In the genomic region with DNA sequence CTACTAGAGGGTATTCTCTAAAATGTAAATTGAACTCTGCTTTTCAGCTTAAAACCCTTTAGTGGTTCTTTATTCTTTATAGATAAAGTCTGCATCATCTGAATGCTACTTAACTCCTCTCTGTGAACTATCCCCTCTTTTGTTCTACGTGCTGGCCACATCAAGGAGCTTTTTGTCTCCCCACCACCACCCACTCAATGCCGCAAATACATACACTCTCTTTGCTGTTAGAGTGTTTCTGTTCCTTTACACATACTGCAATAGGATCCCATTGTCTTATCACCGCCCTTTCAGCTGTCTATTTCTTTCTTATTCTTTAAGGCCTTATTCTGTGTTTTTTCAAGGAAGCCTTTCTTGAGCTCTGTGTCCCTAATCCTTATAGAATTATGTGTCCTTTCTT, we compare ENCODE assay signal across 18 cellular contexts.
DNase-seq lines count a peak whose midpoint lies in the region; ATAC-seq and TF ChIP-seq lines count a peak whose summit lies in the region.
"Had no signal": no experiment of that assay in that cellular context is flagged by ENCODE, and none has a peak within 500 bp of the region (broad histone marks: within the 10 kb centered on the region; RNA-seq: fewer than 3 reads in every experiment).

No MANE protein-coding gene starts in this region.

- H3K27ac Mint-ChIP-seq in endodermal cell (peak overlapping the region; percentile 10), natural killer cell (peak overlapping the region in 1 of 2 donors; percentile 41)
- peak overlapping the region; percentile 52 for H3K27ac Mint-ChIP-seq in stimulated activated naive B cell treated with anti-CD40 and anti-IgM and Interleukin-4, amounts not matched to agents 10 μg/mL and 1 μg/mL and 100 μg/mL, for 72 hours
- H3K27ac Mint-ChIP-seq: activated T-helper 1 cell treated with anti-CD3 and anti-CD28 coated beads, Interleukin-12 subunit alpha, Interleukin-12 subunit beta, Interleukin-2, Interleukin-4 antibody, amounts not matched to agents 30 ng/mL and 10 ng/mL and 1 ng/mL, durations not matched to agents 14 hours and 24 hours and 36 hours; dendritic cell treated with granulocyte-macrophage colony-stimulating factor and Interleukin-4, amounts not matched to agents 40 ng/mL and 50 ng/mL, for 4 days; T-helper 1 cell treated with Interleukin-12 subunit alpha and Interleukin-12 subunit beta and Interleukin-4 antibody, amounts not matched to agents 30 μg/mL and 1 μg/mL, for 36 hours; type B pancreatic cell had no signal

- intact Hi-C loops in natural killer cell (cut with micrococcal nuclease) = no loop called here
- intact Hi-C loops in sigmoid colon (cut with DNase I) = no loop called here

- peak overlapping the region; percentile 22 for H3K27ac ChIP-seq in endodermal cell (ENCODE audit: low read depth, low read length)
- H3K27ac ChIP-seq in sigmoid colon = no peak overlapping the region
- H3K27ac ChIP-seq: esophagus muscularis mucosa had no signal

- no peak overlapping the region for H3K9ac ChIP-seq in endodermal cell (ENCODE audit: extremely low read depth, low read length, poor library complexity, severe bottlenecking)

- TF ChIP-seq CTCF in endodermal cell (conservative IDR thresholded peaks at IDR 0.05) = no peak
- TF ChIP-seq CTCF in natural killer cell (IDR thresholded peaks at IDR 0.05) = no peak
- TF ChIP-seq CTCF in sigmoid colon (IDR thresholded peaks at IDR 0.05) = no peak

- H3K36me3 ChIP-seq in endodermal cell (ENCODE audit: control insufficient read depth, insufficient read depth, low read length) (peaks cover 41% of the 10 kb centered on the region), sigmoid colon (no peaks in the 10 kb centered on the region)
- H3K36me3 ChIP-seq: esophagus muscularis mucosa had no signal

- peak; percentile 9 for DNase-seq in stimulated activated CD4-positive, alpha-beta T cell treated with anti-CD3 and anti-CD28 coated beads, Interleukin-2, amount 100 ng/mL, for 4 hours (ENCODE audit: low read depth)
- DNase-seq in stimulated activated CD4-positive, alpha-beta T cell treated with anti-CD3 and anti-CD28 coated beads, Interleukin-1b, Interleukin-23, amount 100 ng/mL, for 48 hours = no peak
- DNase-seq in SW480 (ENCODE audit: low spot score) (peak; percentile 85), endodermal cell (no peak), natural killer cell (no peak), sigmoid colon (no peak)
- DNase-seq in stimulated activated naive B cell treated with anti-CD40 and anti-IgM and Interleukin-4, amounts not matched to agents 10 μg/mL and 1 μg/mL and 100 μg/mL, for 72 hours = no peak
- DNase-seq: glutamatergic neuron, NCI-H146, NCI-H446 had no signal

- H3K4me1 Mint-ChIP-seq in endodermal cell (peaks cover 5% of the 10 kb centered on the region), natural killer cell (peaks cover 44 to 46% of the 10 kb centered on the region in 2 donors)
- H3K4me1 Mint-ChIP-seq in stimulated activated naive B cell treated with anti-CD40 and anti-IgM and Interleukin-4, amounts not matched to agents 10 μg/mL and 1 μg/mL and 100 μg/mL, for 72 hours = peaks cover 27 to 71% of the 10 kb centered on the region in 2 donors

- ATAC-seq in stimulated activated naive B cell treated with anti-CD40 and anti-IgM and Interleukin-4, amounts not matched to agents 10 μg/mL and 1 μg/mL and 100 μg/mL, for 72 hours (replicated peaks) = peak in 1 of 2 donors; percentile 35
- ATAC-seq in natural killer cell (no peak), HG03108 (IDR thresholded peaks at IDR 0.05; ENCODE audit: unreplicated experiment) (no peak)
- ATAC-seq: Right ventricle myocardium inferior had no signal

- WGBS in endodermal cell (ENCODE audit: insufficient coverage in 1 of 2, insufficient read length in 1 of 2), 2 experiments = 56 to 82% methylated on average over 3 of the region's 3 CpGs
- WGBS in sigmoid colon, 2 donors = 72 to 91% methylated on average over 3 of the region's 3 CpGs

- no peaks in the 10 kb centered on the region for H3K4me1 ChIP-seq in endodermal cell (ENCODE audit: control insufficient read depth, insufficient read depth, low read length)
- peaks cover 0 to 4% (median 0%) of the 10 kb centered on the region in 4 donors for H3K4me1 ChIP-seq in sigmoid colon

- H3K4me3 Mint-ChIP-seq in endodermal cell = no peak overlapping the region
- no peak overlapping the region for H3K4me3 Mint-ChIP-seq in stimulated activated naive B cell treated with anti-CD40 and anti-IgM and Interleukin-4, amounts not matched to agents 10 μg/mL and 1 μg/mL and 100 μg/mL, for 72 hours
- no peak overlapping the region for H3K4me3 Mint-ChIP-seq in natural killer cell
- H3K4me3 Mint-ChIP-seq: activated T-helper 1 cell treated with anti-CD3 and anti-CD28 coated beads, Interleukin-12 subunit alpha, Interleukin-12 subunit beta, Interleukin-2, Interleukin-4 antibody, amounts not matched to agents 30 ng/mL and 10 ng/mL and 1 ng/mL, durations not matched to agents 14 hours and 24 hours and 36 hours; brain; dendritic cell treated with granulocyte-macrophage colony-stimulating factor and Interleukin-4, amounts not matched to agents 40 ng/mL and 50 ng/mL, for 4 days; T-helper 1 cell treated with Interleukin-12 subunit alpha and Interleukin-12 subunit beta and Interleukin-4 antibody, amounts not matched to agents 30 μg/mL and 1 μg/mL, for 36 hours; type B pancreatic cell had no signal

- H3K9me3 ChIP-seq in endodermal cell (ENCODE audit: control insufficient read depth, low read length) (peaks cover 22% of the 10 kb centered on the region), sigmoid colon (no peaks in the 10 kb centered on the region)
- H3K9me3 ChIP-seq: esophagus muscularis mucosa had no signal

- no peaks in the 10 kb centered on the region for H3K27me3 Mint-ChIP-seq in endodermal cell (ENCODE audit: insufficient read depth)
- H3K27me3 Mint-ChIP-seq in stimulated activated naive B cell treated with anti-CD40 and anti-IgM and Interleukin-4, amounts not matched to agents 10 μg/mL and 1 μg/mL and 100 μg/mL, for 72 hours = no peaks in the 10 kb centered on the region
- no peaks in the 10 kb centered on the region for H3K27me3 Mint-ChIP-seq in natural killer cell (ENCODE audit: low read depth in 2 of 2)
- H3K27me3 Mint-ChIP-seq: brain; dendritic cell treated with granulocyte-macrophage colony-stimulating factor and Interleukin-4, amounts not matched to agents 40 ng/mL and 50 ng/mL, for 4 days; type B pancreatic cell had no signal

- no peaks in the 10 kb centered on the region for H3K27me3 ChIP-seq in endodermal cell (ENCODE audit: control insufficient read depth, insufficient read depth, low read length, poor library complexity, severe bottlenecking)
- H3K27me3 ChIP-seq in sigmoid colon = no peaks in the 10 kb centered on the region
- H3K27me3 ChIP-seq: esophagus muscularis mucosa had no signal

- TF ChIP-seq EP300 in sigmoid colon (IDR thresholded peaks at IDR 0.05) = no peak

- peaks cover 25% of the 10 kb centered on the region for H3K36me3 Mint-ChIP-seq in endodermal cell (ENCODE audit: low read depth)
- H3K36me3 Mint-ChIP-seq in stimulated activated naive B cell treated with anti-CD40 and anti-IgM and Interleukin-4, amounts not matched to agents 10 μg/mL and 1 μg/mL and 100 μg/mL, for 72 hours = peaks cover 20 to 44% of the 10 kb centered on the region in 2 donors
- no peaks in the 10 kb centered on the region for H3K36me3 Mint-ChIP-seq in natural killer cell

- H3K9me3 Mint-ChIP-seq in endodermal cell (peaks cover 2% of the 10 kb centered on the region), natural killer cell (no peaks in the 10 kb centered on the region)
- peaks cover 0 to 3% of the 10 kb centered on the region in 2 donors for H3K9me3 Mint-ChIP-seq in stimulated activated naive B cell treated with anti-CD40 and anti-IgM and Interleukin-4, amounts not matched to agents 10 μg/mL and 1 μg/mL and 100 μg/mL, for 72 hours
- H3K9me3 Mint-ChIP-seq: activated T-helper 1 cell treated with anti-CD3 and anti-CD28 coated beads, Interleukin-12 subunit alpha, Interleukin-12 subunit beta, Interleukin-2, Interleukin-4 antibody, amounts not matched to agents 30 ng/mL and 10 ng/mL and 1 ng/mL, durations not matched to agents 14 hours and 24 hours and 36 hours; brain; dendritic cell treated with granulocyte-macrophage colony-stimulating factor and Interleukin-4, amounts not matched to agents 40 ng/mL and 50 ng/mL, for 4 days; T-helper 1 cell treated with Interleukin-12 subunit alpha and Interleukin-12 subunit beta and Interleukin-4 antibody, amounts not matched to agents 30 μg/mL and 1 μg/mL, for 36 hours; type B pancreatic cell had no signal

- no peak for TF ChIP-seq POLR2A in sigmoid colon (IDR thresholded peaks at IDR 0.05)

- H3K4me3 ChIP-seq in endodermal cell (ENCODE audit: low read length) (no peak overlapping the region), sigmoid colon (no peak overlapping the region)
- H3K4me3 ChIP-seq: esophagus muscularis mucosa had no signal

Comparison
In these comparisons a context has a peak if more than half of its experiments do, and no peak if none do; other contexts are left out.
1. DNase-seq: peak in stimulated activated CD4-positive, alpha-beta T cell treated with anti-CD3 and anti-CD28 coated beads, Interleukin-2, amount 100 ng/mL, for 4 hours (single experiment) and SW480 (single experiment); none in stimulated activated CD4-positive, alpha-beta T cell treated with anti-CD3 and anti-CD28 coated beads, Interleukin-1b, Interleukin-23, amount 100 ng/mL, for 48 hours (single experiment), endodermal cell (single experiment), stimulated activated naive B cell treated with anti-CD40 and anti-IgM and Interleukin-4, amounts not matched to agents 10 μg/mL and 1 μg/mL and 100 μg/mL, for 72 hours (single experiment), natural killer cell (single experiment) and sigmoid colon (single experiment).